ENCODE assay signal across 7 cellular contexts in genomic region chr18:45864081-45864480, GRCh38. TPM values are rescaled to one million over a fixed set of nuclear protein-coding genes. Genes with fewer than 3 reads are reported as not detected.
"Had no signal": no experiment of that assay in that cellular context is flagged by ENCODE, and none has a peak within 500 bp of the region (broad histone marks: within the 10 kb centered on the region; RNA-seq: fewer than 3 reads in every experiment).

No MANE protein-coding gene starts in this region.

- H2AFZ ChIP-seq: GM23248 had no signal

- H3K9ac ChIP-seq: GM23248 had no signal

- H3K4me1 Mint-ChIP-seq: IgD-negative memory B cell had no signal

- H3K4me3 ChIP-seq: GM23248, HAP-1 had no signal

- H3K27me3 Mint-ChIP-seq: IgD-negative memory B cell had no signal

- H3K9me3 ChIP-seq: HAP-1 had no signal

- DNase-seq: GM23248, GOT3, H7, HFFc6 had no signal

- H3K9me3 Mint-ChIP-seq: HFFc6, IgD-negative memory B cell had no signal

- H3K27ac ChIP-seq: GM23248 had no signal

- H3K4me1 ChIP-seq: HAP-1 had no signal

- H3K4me3 Mint-ChIP-seq: HFFc6, IgD-negative memory B cell had no signal

- ATAC-seq: HCT116 had no signal

RNA-seq across cellular contexts. Expression of gene SIGLEC15, which starts 38.6 kb away (rescaled TPM):
- total RNA-seq: H7 had no signal
- polyA plus RNA-seq: IgD-negative memory B cell had no signal
